Comparison of ENCODE assay signal across 17 cellular contexts in the genomic region with DNA sequence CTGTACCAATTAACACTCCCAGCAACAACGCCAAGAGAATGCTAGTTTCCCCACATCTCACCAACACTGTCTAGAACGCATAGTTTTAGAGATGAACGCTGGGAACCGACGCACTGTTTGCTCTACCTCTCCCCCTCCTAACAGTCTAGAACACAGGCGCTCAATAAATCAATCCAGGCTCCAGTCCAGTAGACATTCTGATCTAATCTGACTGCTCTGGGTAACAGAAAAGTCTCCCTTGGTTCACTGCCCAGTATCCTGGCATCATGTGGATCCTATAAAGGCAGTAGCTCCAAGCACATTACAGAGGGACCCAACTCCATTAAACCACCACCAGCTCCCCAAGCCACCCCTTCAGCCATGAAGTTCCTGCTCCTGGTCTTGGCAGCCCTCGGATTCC. TPM values are rescaled to one million over a fixed set of nuclear protein-coding genes. Genes with fewer than 3 reads are reported as not detected.
"Had no signal": no experiment of that assay in that cellular context is flagged by ENCODE, and none has a peak within 500 bp of the region (broad histone marks: within the 10 kb centered on the region; RNA-seq: fewer than 3 reads in every experiment).

A gene with protein sequence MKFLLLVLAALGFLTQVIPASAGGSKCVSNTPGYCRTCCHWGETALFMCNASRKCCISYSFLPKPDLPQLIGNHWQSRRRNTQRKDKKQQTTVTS (plus strand): TSS at position 306 of the 400 bp plus-strand sequence. CDS start 55 bp downstream, at position 361.

- H3K4me1 ChIP-seq: heart right ventricle, left lung, tibial artery, uterus had no signal

- H3K9me3 ChIP-seq: heart right ventricle, left lung, ovary, tibial artery, uterus had no signal

- H3K36me3 ChIP-seq: brain microvascular endothelial cell, heart right ventricle, left lung, ovary, tibial artery had no signal

- H3K27me3 ChIP-seq: brain microvascular endothelial cell, ovary, uterus had no signal

- ATAC-seq: left lung had no signal

- DNase-seq: activated CD4-positive, alpha-beta T cell treated with anti-CD3 and anti-CD28 coated beads, Interleukin-2, amount 50 U/mL, for 48 hours; activated naive CD4-positive, alpha-beta T cell treated with Interleukin-2 at 50 U/mL for 16 hours; amygdala; brain microvascular endothelial cell; effector memory CD4-positive, alpha-beta T cell; heart right ventricle; left lung; ovary; retina; stimulated activated CD4-positive, alpha-beta T cell treated with anti-CD3 and anti-CD28 coated beads, Interleukin-4, amount 100 ng/mL, for 4 hours; tibial artery; uterus had no signal

- H3K27ac ChIP-seq: brain microvascular endothelial cell, heart right ventricle, left lung, ovary, skin epidermis, tibial artery, uterus had no signal

- H3K4me3 ChIP-seq: heart right ventricle, left lung, ovary, skin epidermis, tibial artery, uterus had no signal

RNA-seq across cellular contexts. Expression of the gene that starts here (rescaled TPM):
- total RNA-seq: fibroblast of lung; frontal cortex; left lung; ovary; T-helper 1 cell treated with Interleukin-12 subunit alpha and Interleukin-12 subunit beta and Interleukin-4 antibody, amounts not matched to agents 30 ng/mL and 1 ng/mL, for 36 hours; uterus had no signal
- polyA plus RNA-seq: fibroblast of lung, heart right ventricle, neural cell, ovary had no signal
